Comparison of ENCODE assay signal across 8 cellular contexts in genomic region chr10:97686301-97686961, GRCh38. TPM values are rescaled to one million over a fixed set of nuclear protein-coding genes. Genes with fewer than 3 reads are reported as not detected.
A peak's percentile ranks its signal among the peaks of the same experiment; 100 is the strongest.
DNase-seq lines count a peak whose midpoint lies in the region; ATAC-seq, FAIRE-seq and TF ChIP-seq lines count a peak whose summit lies in the region.

No MANE protein-coding gene starts in this region.

- H3K27ac ChIP-seq in HL-60 (replicated peaks) (peak overlapping the region; percentile 43; the same call in 1 of the 2 replicates), K562 (ENCODE audit: extremely low read depth, low read depth, low read length) (peak overlapping the region; percentile 78), layer of hippocampus (ENCODE audit: low read depth, low read length) (peak overlapping the region; percentile 86), suprapubic skin (peak overlapping the region; percentile 92)

- FAIRE-seq in K562 (lab: Jason Lieb, UNC) = peak; percentile 68

- peak overlapping the region; percentile 97 for H3K27ac Mint-ChIP-seq in Caco-2 (ENCODE audit: unreplicated experiment)

- H3K9me3 ChIP-seq in Caco-2 = no peaks in the 10 kb centered on the region
- H3K9me3 ChIP-seq in K562 (replicated peaks; ENCODE audit: control insufficient read depth, insufficient read depth, low read depth, low read length) = no peaks in the 10 kb centered on the region
- no peaks in the 10 kb centered on the region for H3K9me3 ChIP-seq in suprapubic skin

- BruUV-seq in Caco-2 (replicated peaks; lab: Mats Ljungman, UMichigan) (no TSS peak), K562 (replicated peaks; lab: Mats Ljungman, UMichigan) (TSS peak; percentile 60)

- peak overlapping the region; percentile 89 for H3K4me2 ChIP-seq in K562 (ENCODE audit: insufficient read depth, low read length)

- H3K27me3 Mint-ChIP-seq in Caco-2 (ENCODE audit: insufficient read depth, unreplicated experiment) = no peaks in the 10 kb centered on the region

- peaks cover 22% of the 10 kb centered on the region for H3K4me1 Mint-ChIP-seq in Caco-2 (ENCODE audit: low read depth, unreplicated experiment)

- H3K36me3 Mint-ChIP-seq in Caco-2 (ENCODE audit: insufficient read depth, unreplicated experiment) = peaks cover 18% of the 10 kb centered on the region

- H3K4me3 Mint-ChIP-seq in Caco-2 (ENCODE audit: unreplicated experiment) = peak overlapping the region; percentile 71

- H3K9ac ChIP-seq in K562 (ENCODE audit: insufficient read depth in 1 of 2, low read depth in 2 of 2, low read length in 2 of 2) = peak overlapping the region; percentile 69 to 97

- WGBS in K562 (ENCODE audit: insufficient coverage, low coverage, missing lambda C conversion rate) = 7% methylated on average over 14 of the region's 14 CpGs
- 15% methylated on average over 9 of the region's 14 CpGs for WGBS in suprapubic skin

- H3K36me3 ChIP-seq in Caco-2 (ENCODE audit: control insufficient read depth, insufficient read depth, low read length) (no peaks in the 10 kb centered on the region), K562 (ENCODE audit: control insufficient read depth, insufficient read depth, low read length) (no peaks in the 10 kb centered on the region), suprapubic skin (no peaks in the 10 kb centered on the region)

- intact Hi-C loops in Caco-2 (cut with micrococcal nuclease; ENCODE audit: unreplicated experiment) (no loop called here), K562 (cut with micrococcal nuclease) (loop anchor here (10.0 kb wide), 1 partner anchor 112 kb away; the partner anchor contains the start of gene ANKRD2)

- CTCF ChIA-PET in Caco-2 (lab: Charles Lee) = interaction anchor here (0.7 to 2.4 kb wide), 11 partner anchors 8 to 220 kb away, joined by 3 to 20 read pairs (median 7); partner anchors contain the start of genes ANKRD2, MARVELD1 and ZFYVE27
- CTCF ChIA-PET in K562 (lab: Yijun Ruan, JAX; ENCODE audit: low intra/inter-chr PET ratio) = interaction anchor here (0.6 kb wide), 1 partner anchor 46 kb away, joined by 3 read pairs; no protein-coding TSS in a partner anchor

- no peaks in the 10 kb centered on the region; the same call in 1 of the 2 replicates for H4K20me1 ChIP-seq in K562 (replicated peaks; ENCODE audit: control insufficient read depth, insufficient read depth, low read length)

- TF ChIP-seq CTCF in Caco-2 (IDR thresholded peaks at IDR 0.05; ENCODE audit: insufficient read depth in 1 of 2, low read depth in 1 of 2, low read length in 1 of 2, severe bottlenecking in 1 of 2, unreplicated experiment in 1 of 2) = no peak
- TF ChIP-seq CTCF in HL-60 (IDR thresholded peaks at IDR 0.05; ENCODE audit: insufficient read depth, low read length) = no peak
- TF ChIP-seq CTCF in K562 (IDR thresholded peaks at IDR 0.05 in 2 of 3, conservative IDR thresholded peaks at IDR 0.05 in 1 of 3; ENCODE audit: insufficient read depth in 2 of 3, low read depth in 1 of 3, low read length in 3 of 3) = peak in 1 of 3 experiments; percentile 13; a peak in 2 of 6 replicates
- no peak for TF ChIP-seq CTCF in suprapubic skin (IDR thresholded peaks at IDR 0.05)

- no peak; a peak in 1 of 4 replicates for TF ChIP-seq RAD21 in K562 (CRISPR knock-in tag; conservative IDR thresholded peaks at IDR 0.05 in 1 of 2, IDR thresholded peaks at IDR 0.05 in 1 of 2)

- no peaks in the 10 kb centered on the region for H3K9me3 Mint-ChIP-seq in Caco-2 (ENCODE audit: unreplicated experiment)

- in situ Hi-C loops in K562 (cut with MboI) = no loop called here

- TF ChIP-seq POLR2A in K562 (conservative IDR thresholded peaks at IDR 0.05) (no peak), suprapubic skin (IDR thresholded peaks at IDR 0.05) (no peak)

- H3K27me3 ChIP-seq in Caco-2 (replicated peaks; ENCODE audit: control insufficient read depth, insufficient read depth, low read length) (no peaks in the 10 kb centered on the region), HL-60 (ENCODE audit: insufficient read depth, poor library complexity, severe bottlenecking) (no peaks in the 10 kb centered on the region), K562 (ENCODE audit: control insufficient read depth in 2 of 2, insufficient read depth in 2 of 2, low read length in 2 of 2) (no peaks in the 10 kb centered on the region), layer of hippocampus (ENCODE audit: control insufficient read depth, insufficient read depth, low read length) (no peaks in the 10 kb centered on the region), suprapubic skin (no peaks in the 10 kb centered on the region)

- no peaks in the 10 kb centered on the region for H3K9me1 ChIP-seq in K562 (ENCODE audit: control insufficient read depth, insufficient read depth, low read length)

- peaks cover 32% of the 10 kb centered on the region for H3K79me2 ChIP-seq in K562 (ENCODE audit: control insufficient read depth, insufficient read depth, low read length)

- TF ChIP-seq EP300 in K562 (IDR thresholded peaks at IDR 0.05; ENCODE audit: low read length) (no peak), suprapubic skin (IDR thresholded peaks at IDR 0.05) (no peak)

- H3K4me1 ChIP-seq in Caco-2 (peaks cover 46% of the 10 kb centered on the region), K562 (replicated peaks in 1 of 2; ENCODE audit: control insufficient read depth in 2 of 2, insufficient read depth in 2 of 2, low read length in 2 of 2) (peaks cover 41 to 52% of the 10 kb centered on the region in 2 experiments; a peak in 4 of 5 replicates), suprapubic skin (peaks cover 86% of the 10 kb centered on the region)

- POLR2A ChIA-PET in Caco-2 (lab: Charles Lee) = interaction anchor here (0.7 to 2.0 kb wide), 14 partner anchors 9 to 286 kb away, joined by 3 to 36 read pairs (median 8); partner anchors contain the start of genes MARVELD1, PI4K2A and ZFYVE27
- POLR2A ChIA-PET in K562 (lab: Yijun Ruan, JAX) = interaction anchor here (0.6 to 2.5 kb wide), 7 partner anchors 9 to 67 kb away, joined by 3 to 9 read pairs (median 4); no protein-coding TSS in a partner anchor

- H2AFZ ChIP-seq in K562 (ENCODE audit: low read depth, low read length) = peak overlapping the region; percentile 88

- H3K4me3 ChIP-seq in Caco-2 (ENCODE audit: low read depth, low read length) (peak overlapping the region; percentile 89), HL-60 (replicated peaks; ENCODE audit: insufficient read depth, low read length) (peak overlapping the region; percentile 70), K562 (peak overlapping the region; percentile 56), suprapubic skin (peak overlapping the region; percentile 68)

- no peak for DNase-seq in Caco-2
- DNase-seq in HL-60 (ENCODE audit: low read depth in 1 of 2, low spot score in 1 of 2) = no peak
- peak in 1 of 4 experiments; percentile 14 for DNase-seq in K562 (ENCODE audit: extremely low read depth in 1 of 4, low spot score in 3 of 4)
- DNase-seq in suprapubic skin (ENCODE audit: low spot score in 2 of 2) = no peak

- no peak for ATAC-seq in K562
- ATAC-seq in GM18909 (IDR thresholded peaks at IDR 0.05; ENCODE audit: poor library complexity, unreplicated experiment) = no peak
- no peak for ATAC-seq in HG02885 (IDR thresholded peaks at IDR 0.05; ENCODE audit: poor library complexity, unreplicated experiment)
- no peak for ATAC-seq in GM21390 (IDR thresholded peaks at IDR 0.05; ENCODE audit: unreplicated experiment)

RNA-seq across cellular contexts. Expression of gene AVPI1, which starts 0.6 kb away (rescaled TPM):
- total RNA-seq in Caco-2 (2022) = 16.1 and 17.1 TPM in 2 replicates
- 0.67 and 5.0 TPM in 2 replicates for total RNA-seq in K562 (2011; cell fraction: chromatin; rRNA removed; ENCODE audit: low replicate concordance)
- 4.2 and 4.7 TPM in 2 replicates for total RNA-seq in K562 (2011; cell fraction: nucleolus; rRNA removed)
- total RNA-seq in K562 (2011; cell fraction: nucleoplasm; rRNA removed) = 3.2 and 4.8 TPM in 2 replicates
- 10.4 and 15.9 TPM in 2 replicates for total RNA-seq in K562 (2014; rRNA removed)
- 3.8 and 4.4 TPM in 2 replicates for total RNA-seq in K562 (2014; rRNA removed; fragmentation: Illumina TruSeq; extraction: Trizol)
- total RNA-seq in K562 (2015; rRNA removed; fragmentation: Illumina TruSeq; extraction: Trizol) = 7.4 TPM in 2 replicates
- total RNA-seq in K562 (2021) = 9.1 and 10.8 TPM in 2 replicates
- 7.5 and 9.9 TPM in 2 replicates for polyA plus RNA-seq in K562 (2011; rRNA removed)
- 10.4 and 19.0 TPM in 2 replicates for polyA plus RNA-seq in K562 (2011; cell fraction: cytosol; rRNA removed)
- polyA plus RNA-seq in K562 (2011; cell fraction: nucleus; rRNA removed) = 4.1 and 5.1 TPM in 2 replicates
- polyA plus RNA-seq in K562 (2012) = 7.3 and 8.1 TPM in 2 replicates
- polyA plus RNA-seq in K562 (2014; fragmentation: Illumina TruSeq; extraction: Trizol) = 5.8 and 6.6 TPM in 2 replicates
- polyA plus RNA-seq in K562 (2014; fragmentation: Nextera tagmentation; extraction: Ambion mirVana) = 1 to 10 TPM in 1 of 2 experiments, under 1 TPM in 1; 0.90 to 1.9 TPM
- 9.5 and 10.4 TPM in 2 replicates for polyA plus RNA-seq in K562 (2014; rRNA removed)
- polyA minus RNA-seq in K562 (2011; rRNA and poly(A)+ RNA removed) = 3.5 and 4.1 TPM in 2 replicates
- polyA minus RNA-seq in K562 (2011; cell fraction: cytosol; rRNA and poly(A)+ RNA removed) = 6.7 and 13.0 TPM in 2 replicates
- 3.0 and 4.2 TPM in 2 replicates for polyA minus RNA-seq in K562 (2011; cell fraction: nucleus; rRNA and poly(A)+ RNA removed)
- total RNA-seq in suprapubic skin = 100 to 1,000 TPM; 118 to 178 (median 142) TPM

RNA-seq across cellular contexts. Expression of gene MARVELD1, which starts 27.1 kb away (rescaled TPM):
- 19.6 and 22.6 TPM in 2 replicates for total RNA-seq in Caco-2 (2022)
- 10.2 and 12.9 TPM in 2 replicates for total RNA-seq in K562 (2011; cell fraction: chromatin; rRNA removed; ENCODE audit: low replicate concordance)
- 11.7 and 12.0 TPM in 2 replicates for total RNA-seq in K562 (2011; cell fraction: nucleolus; rRNA removed)
- total RNA-seq in K562 (2011; cell fraction: nucleoplasm; rRNA removed) = 13.0 and 16.5 TPM in 2 replicates
- 2.8 and 5.6 TPM in 2 replicates for total RNA-seq in K562 (2014; rRNA removed)
- total RNA-seq in K562 (2014; rRNA removed; fragmentation: Illumina TruSeq; extraction: Trizol) = 4.2 and 5.3 TPM in 2 replicates
- 5.7 and 7.1 TPM in 2 replicates for total RNA-seq in K562 (2015; rRNA removed; fragmentation: Illumina TruSeq; extraction: Trizol)
- total RNA-seq in K562 (2021) = 9.8 and 9.9 TPM in 2 replicates
- 9.5 and 14.7 TPM in 2 replicates for polyA plus RNA-seq in K562 (2011; rRNA removed)
- polyA plus RNA-seq in K562 (2011; cell fraction: cytosol; rRNA removed) = 12.4 and 14.2 TPM in 2 replicates
- polyA plus RNA-seq in K562 (2011; cell fraction: nucleus; rRNA removed) = 15.4 and 25.9 TPM in 2 replicates
- 9.1 and 11.3 TPM in 2 replicates for polyA plus RNA-seq in K562 (2012)
- polyA plus RNA-seq in K562 (2014; fragmentation: Illumina TruSeq; extraction: Trizol) = 8.9 and 12.5 TPM in 2 replicates
- polyA plus RNA-seq in K562 (2014; fragmentation: Nextera tagmentation; extraction: Ambion mirVana) = 1 to 10 TPM; 2.7 to 3.6 TPM
- polyA plus RNA-seq in K562 (2014; rRNA removed) = 5.3 and 6.5 TPM in 2 replicates
- polyA minus RNA-seq in K562 (2011; rRNA and poly(A)+ RNA removed) = 4.9 and 7.2 TPM in 2 replicates
- 7.1 and 7.8 TPM in 2 replicates for polyA minus RNA-seq in K562 (2011; cell fraction: cytosol; rRNA and poly(A)+ RNA removed)
- 2.6 and 4.8 TPM in 2 replicates for polyA minus RNA-seq in K562 (2011; cell fraction: nucleus; rRNA and poly(A)+ RNA removed)
- total RNA-seq in suprapubic skin = 10 to 100 TPM; 25.8 to 36.7 (median 31.0) TPM

RNA-seq across cellular contexts. Expression of gene PI4K2A, which starts 46.0 kb away (rescaled TPM):
- 26.1 and 27.3 TPM in 2 replicates for total RNA-seq in Caco-2 (2022)
- total RNA-seq in K562 (2011; cell fraction: chromatin; rRNA removed; ENCODE audit: low replicate concordance) = 13.6 and 25.0 TPM in 2 replicates
- 15.9 and 17.7 TPM in 2 replicates for total RNA-seq in K562 (2011; cell fraction: nucleolus; rRNA removed)
- total RNA-seq in K562 (2011; cell fraction: nucleoplasm; rRNA removed) = 19.7 and 21.3 TPM in 2 replicates
- total RNA-seq in K562 (2014; rRNA removed) = 16.5 and 18.2 TPM in 2 replicates
- total RNA-seq in K562 (2014; rRNA removed; fragmentation: Illumina TruSeq; extraction: Trizol) = 11.1 and 11.3 TPM in 2 replicates
- 12.2 and 13.3 TPM in 2 replicates for total RNA-seq in K562 (2015; rRNA removed; fragmentation: Illumina TruSeq; extraction: Trizol)
- total RNA-seq in K562 (2021) = 18.6 and 20.1 TPM in 2 replicates
- polyA plus RNA-seq in K562 (2011; rRNA removed) = 24.2 and 28.4 TPM in 2 replicates
- polyA plus RNA-seq in K562 (2011; cell fraction: cytosol; rRNA removed) = 27.2 and 28.2 TPM in 2 replicates
- 18.6 and 20.6 TPM in 2 replicates for polyA plus RNA-seq in K562 (2011; cell fraction: nucleus; rRNA removed)
- polyA plus RNA-seq in K562 (2012) = 14.1 and 20.3 TPM in 2 replicates
- polyA plus RNA-seq in K562 (2014; fragmentation: Illumina TruSeq; extraction: Trizol) = 18.9 and 20.3 TPM in 2 replicates
- polyA plus RNA-seq in K562 (2014; fragmentation: Nextera tagmentation; extraction: Ambion mirVana) = 1 to 10 TPM; 4.4 to 6.3 TPM
- 16.4 and 18.9 TPM in 2 replicates for polyA plus RNA-seq in K562 (2014; rRNA removed)
- 17.1 and 20.2 TPM in 2 replicates for polyA minus RNA-seq in K562 (2011; rRNA and poly(A)+ RNA removed)
- polyA minus RNA-seq in K562 (2011; cell fraction: cytosol; rRNA and poly(A)+ RNA removed) = 8.8 and 12.1 TPM in 2 replicates
- 5.9 and 7.6 TPM in 2 replicates for polyA minus RNA-seq in K562 (2011; cell fraction: nucleus; rRNA and poly(A)+ RNA removed)
- total RNA-seq in suprapubic skin = 10 to 100 TPM; 13.2 to 24.0 (median 20.9) TPM

RNA-seq across cellular contexts. Expression of gene ZFYVE27, which starts 50.5 kb away (rescaled TPM):
- total RNA-seq in Caco-2 (2022) (41.3 and 41.6 TPM in 2 replicates), K562 (2014; rRNA removed) (15.3 and 16.6 TPM in 2 replicates), K562 (2014; rRNA removed; fragmentation: Illumina TruSeq; extraction: Trizol) (8.8 and 12.5 TPM in 2 replicates), K562 (2015; rRNA removed; fragmentation: Illumina TruSeq; extraction: Trizol) (13.3 and 13.9 TPM in 2 replicates), K562 (2021) (21.4 and 24.0 TPM in 2 replicates), suprapubic skin (10 to 100 TPM; 25.8 to 60.5 (median 39.6) TPM)
- 62.2 and 122 TPM in 2 replicates for total RNA-seq in K562 (2011; cell fraction: chromatin; rRNA removed; ENCODE audit: low replicate concordance)
- total RNA-seq in K562 (2011; cell fraction: nucleolus; rRNA removed) = 80.7 and 95.2 TPM in 2 replicates
- 68.9 and 79.6 TPM in 2 replicates for total RNA-seq in K562 (2011; cell fraction: nucleoplasm; rRNA removed)
- polyA plus RNA-seq in K562 (2011; rRNA removed) (21.4 and 22.2 TPM in 2 replicates), K562 (2014; fragmentation: Illumina TruSeq; extraction: Trizol) (15.6 and 16.5 TPM in 2 replicates), K562 (2014; fragmentation: Nextera tagmentation; extraction: Ambion mirVana) (1 to 10 TPM in 1 of 2 experiments, under 1 TPM in 1; 0.81 to 1.2 TPM), K562 (2014; rRNA removed) (21.9 and 24.3 TPM in 2 replicates)
- polyA plus RNA-seq in K562 (2011; cell fraction: cytosol; rRNA removed) = 18.6 TPM in 2 replicates
- 68.2 and 69.3 TPM in 2 replicates for polyA plus RNA-seq in K562 (2011; cell fraction: nucleus; rRNA removed)
- 12.7 and 25.0 TPM in 2 replicates for polyA plus RNA-seq in K562 (2012)
- polyA minus RNA-seq in K562 (2011; rRNA and poly(A)+ RNA removed) = 13.3 TPM in 2 replicates
- 8.4 and 12.6 TPM in 2 replicates for polyA minus RNA-seq in K562 (2011; cell fraction: cytosol; rRNA and poly(A)+ RNA removed)
- 23.8 and 27.5 TPM in 2 replicates for polyA minus RNA-seq in K562 (2011; cell fraction: nucleus; rRNA and poly(A)+ RNA removed)

RNA-seq across cellular contexts. Expression of gene MORN4, which starts 53.1 kb away (rescaled TPM):
- 9.7 and 12.6 TPM in 2 replicates for total RNA-seq in Caco-2 (2022)
- total RNA-seq in K562 (2011; cell fraction: chromatin; rRNA removed; ENCODE audit: low replicate concordance) = 12.5 and 13.3 TPM in 2 replicates
- 9.8 and 11.2 TPM in 2 replicates for total RNA-seq in K562 (2011; cell fraction: nucleolus; rRNA removed)
- total RNA-seq in K562 (2011; cell fraction: nucleoplasm; rRNA removed) = 12.8 and 17.4 TPM in 2 replicates
- 8.8 and 10.9 TPM in 2 replicates for total RNA-seq in K562 (2014; rRNA removed)
- total RNA-seq in K562 (2014; rRNA removed; fragmentation: Illumina TruSeq; extraction: Trizol) = 10.7 and 11.0 TPM in 2 replicates
- total RNA-seq in K562 (2015; rRNA removed; fragmentation: Illumina TruSeq; extraction: Trizol) = 7.1 and 8.3 TPM in 2 replicates
- total RNA-seq in K562 (2021) = 11.4 and 12.1 TPM in 2 replicates
- 23.9 and 27.6 TPM in 2 replicates for polyA plus RNA-seq in K562 (2011; rRNA removed)
- 18.1 and 28.7 TPM in 2 replicates for polyA plus RNA-seq in K562 (2011; cell fraction: cytosol; rRNA removed)
- polyA plus RNA-seq in K562 (2011; cell fraction: nucleus; rRNA removed) = 11.7 and 17.4 TPM in 2 replicates
- polyA plus RNA-seq in K562 (2012) = 13.1 and 15.7 TPM in 2 replicates
- polyA plus RNA-seq in K562 (2014; fragmentation: Illumina TruSeq; extraction: Trizol) = 14.7 and 19.3 TPM in 2 replicates
- 10 to 100 TPM; 10.4 to 11.7 TPM for polyA plus RNA-seq in K562 (2014; fragmentation: Nextera tagmentation; extraction: Ambion mirVana)
- 18.3 and 28.1 TPM in 2 replicates for polyA plus RNA-seq in K562 (2014; rRNA removed)
- 8.1 and 10.0 TPM in 2 replicates for polyA minus RNA-seq in K562 (2011; rRNA and poly(A)+ RNA removed)
- polyA minus RNA-seq in K562 (2011; cell fraction: cytosol; rRNA and poly(A)+ RNA removed) = 3.1 and 4.8 TPM in 2 replicates
- polyA minus RNA-seq in K562 (2011; cell fraction: nucleus; rRNA and poly(A)+ RNA removed) = 1.9 and 3.0 TPM in 2 replicates
- 1 to 10 TPM; 1.3 to 5.6 (median 2.4) TPM for total RNA-seq in suprapubic skin
